ENCODE assay signal across 25 cellular contexts in the genomic region with DNA sequence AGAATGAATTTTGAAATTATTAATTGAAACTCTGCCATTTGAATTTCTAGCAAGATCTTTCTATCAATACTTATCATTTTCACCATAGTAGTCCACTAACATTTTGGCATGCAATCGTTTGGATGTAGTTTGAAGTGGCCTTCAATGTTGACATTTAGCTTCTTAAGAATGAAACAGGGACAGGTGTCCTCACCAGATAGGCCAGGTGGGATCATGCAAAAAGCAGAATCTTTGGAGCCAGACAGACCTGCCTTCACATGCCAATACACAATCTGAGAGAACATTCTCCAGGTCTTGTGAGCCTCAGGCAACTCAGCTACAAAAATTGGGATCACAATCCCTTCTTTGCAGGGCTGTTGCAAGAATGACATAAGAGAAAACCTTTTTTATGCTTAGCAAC.
"Had no signal": no experiment of that assay in that cellular context is flagged by ENCODE, and none has a peak within 500 bp of the region (broad histone marks: within the 10 kb centered on the region; RNA-seq: fewer than 3 reads in every experiment).

No MANE protein-coding gene starts in this region.

- ATAC-seq: psoas muscle; right cardiac atrium; right lobe of liver; stimulated activated effector memory CD8-positive, alpha-beta T cell treated with anti-CD3 and anti-CD28 coated beads, Interleukin-12 subunit alpha, Interleukin-12 subunit beta, amount 100 ng/mL, for 72 hours; stimulated activated naive B cell treated with anti-CD40 and anti-IgM and Interleukin-4, amounts not matched to agents 10 μg/mL and 1 μg/mL and 100 μg/mL, for 72 hours had no signal

- H3K4me3 ChIP-seq: neural progenitor cell, ovary, psoas muscle, right lobe of liver, sigmoid colon, stomach, thoracic aorta, thyroid gland, tibial nerve, upper lobe of left lung, vagina had no signal

- H3K36me3 ChIP-seq: neural progenitor cell, ovary, right lobe of liver, sigmoid colon, stomach, thoracic aorta, thyroid gland, tibial nerve, upper lobe of left lung, vagina had no signal

- H3K27me3 ChIP-seq: neural progenitor cell, ovary, right lobe of liver, sigmoid colon, stomach, thyroid gland, tibial nerve, upper lobe of left lung, vagina had no signal

- DNase-seq: occipital lobe; ovary; posterior cingulate gyrus; psoas muscle; right cardiac atrium; right lobe of liver; sigmoid colon; small intestine; stimulated activated CD4-positive, alpha-beta T cell treated with anti-CD3 and anti-CD28 coated beads, Interleukin-15, amount 100 ng/mL, for 24 hours; stimulated activated CD4-positive, alpha-beta T cell treated with anti-CD3 and anti-CD28 coated beads, Interleukin-2, amount 100 ng/mL, for 24 hours; stimulated activated CD4-positive, alpha-beta T cell treated with anti-CD3 and anti-CD28 coated beads, Interleukin-2, amount 100 ng/mL, for 48 hours; stimulated activated CD4-positive, alpha-beta T cell treated with anti-CD3 and anti-CD28 coated beads, Interleukin-4, amount 100 ng/mL, for 24 hours; stimulated activated naive B cell treated with anti-CD40 and anti-IgM and Interleukin-4, amounts not matched to agents 10 μg/mL and 1 μg/mL and 100 μg/mL, for 72 hours; stimulated activated naive CD4-positive, alpha-beta T cell treated with Interleukin-2 at 50 U/mL for 16 hours; stomach; thyroid gland; trophoblast cell; upper lobe of left lung had no signal

- H3K27ac ChIP-seq: neural progenitor cell, ovary, parathyroid adenoma, psoas muscle, right lobe of liver, sigmoid colon, stomach, thoracic aorta, thyroid gland, tibial nerve, upper lobe of left lung, vagina had no signal

- H3K4me1 ChIP-seq: neural progenitor cell, parathyroid adenoma, psoas muscle, right lobe of liver, sigmoid colon, stomach, thyroid gland, tibial nerve, upper lobe of left lung, vagina had no signal

- H3K4me2 ChIP-seq: neural progenitor cell had no signal

- H3K9ac ChIP-seq: neural progenitor cell, parathyroid adenoma had no signal

- H3K79me2 ChIP-seq: parathyroid adenoma had no signal

- FAIRE-seq: small intestine, urothelium cell line had no signal

- H2AFZ ChIP-seq: neural progenitor cell, parathyroid adenoma had no signal

- H3K9me3 ChIP-seq: ovary, psoas muscle, right lobe of liver, sigmoid colon, stomach, thoracic aorta, thyroid gland, tibial nerve, upper lobe of left lung, vagina had no signal
